Comparison of ENCODE assay signal across 11 cellular contexts in the genomic region with DNA sequence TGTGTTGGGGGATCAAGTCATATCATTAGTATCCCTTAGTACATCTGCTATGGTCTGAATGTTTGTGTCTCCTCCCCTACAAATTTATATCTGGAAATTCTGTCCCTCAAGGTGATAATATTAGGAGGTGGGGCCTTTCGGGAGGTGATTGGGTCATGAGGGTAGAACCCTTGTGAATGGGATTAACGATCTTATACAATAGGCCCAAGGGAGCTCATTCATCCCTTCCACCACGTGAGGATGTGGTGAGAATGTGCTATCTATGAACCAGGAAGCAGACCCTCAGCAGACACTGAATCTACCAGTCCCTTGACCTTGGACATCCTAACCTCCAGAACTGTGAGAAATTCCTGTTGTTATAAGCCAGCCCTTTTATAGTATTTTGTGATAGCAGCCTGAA.
"Had no signal": no experiment of that assay in that cellular context is flagged by ENCODE, and none has a peak within 500 bp of the region (broad histone marks: within the 10 kb centered on the region; RNA-seq: fewer than 3 reads in every experiment).

No MANE protein-coding gene starts in this region.

- H3K27ac ChIP-seq: GM23248 had no signal

- FAIRE-seq: H1, H54 had no signal

- H3K9me3 ChIP-seq: HAP-1 had no signal

- ATAC-seq: GM23338, HCT116 had no signal

- H2AFZ ChIP-seq: GM23248 had no signal

- H3K4me1 ChIP-seq: HAP-1 had no signal

- DNase-seq: GOT3, H7, H9, HCEC 1CT, HFFc6 had no signal

- H3K4me2 ChIP-seq: GM23338 had no signal

- H3K9ac ChIP-seq: GM23248 had no signal

- H3K4me3 ChIP-seq: GM23248, GM23338, HAP-1 had no signal

- H3K36me3 ChIP-seq: HAP-1 had no signal
